8 cellular contexts compared by ENCODE assay signal in the genomic region with DNA sequence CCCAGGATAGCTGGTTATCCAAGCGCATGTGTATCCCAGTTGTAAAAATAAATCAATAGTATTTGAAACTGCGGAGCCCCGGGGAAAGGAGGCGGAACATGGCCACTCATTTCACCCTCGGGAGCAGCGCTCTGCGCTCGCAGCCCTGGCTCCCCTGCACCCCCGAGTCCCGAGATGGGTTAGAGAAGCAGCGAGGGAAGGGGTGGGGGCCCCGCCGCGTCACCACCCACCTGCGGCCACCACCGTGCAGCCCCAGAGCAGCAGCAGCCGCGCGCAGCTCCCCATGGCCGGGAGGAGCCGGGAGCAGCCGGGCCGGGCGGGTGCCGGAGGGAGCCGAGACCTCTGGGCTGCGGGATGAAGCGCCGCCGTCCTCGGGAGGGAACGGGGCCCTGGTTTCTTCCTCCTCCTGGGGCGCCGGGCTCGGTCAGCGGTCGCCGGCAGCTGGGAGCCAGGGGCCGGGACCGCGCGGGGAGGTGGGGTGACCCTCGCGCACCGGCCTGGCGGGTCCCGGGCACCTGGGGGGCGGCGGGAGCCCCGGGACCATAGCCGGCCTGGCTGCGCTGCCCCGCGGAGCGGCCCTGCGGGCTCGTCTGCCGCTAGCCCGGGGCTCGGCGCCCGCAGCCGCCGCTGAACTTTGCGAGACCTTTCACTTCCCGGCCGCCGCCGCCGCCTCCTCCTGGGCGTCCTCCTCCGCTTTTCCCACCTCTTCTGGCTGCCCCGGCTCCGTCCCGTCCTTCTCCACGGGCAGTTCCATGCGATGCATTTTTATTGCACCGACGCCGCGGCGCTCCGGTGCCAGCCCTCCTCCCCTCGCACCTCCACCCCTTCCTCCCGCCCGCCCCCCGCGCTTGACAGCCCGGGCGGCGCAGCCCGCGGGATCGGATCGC. TPM values are rescaled to one million over a fixed set of nuclear protein-coding genes. Genes with fewer than 3 reads are reported as not detected.
DNase-seq lines count a peak whose midpoint lies in the region; ATAC-seq and TF ChIP-seq lines count a peak whose summit lies in the region.

NTN4 (minus strand) TSS at position 740 of the 887 bp plus-strand sequence; CDS start at position 285, 455 bp downstream.

- H3K27me3 ChIP-seq in dorsolateral prefrontal cortex = peaks cover 0 to 6% (median 0%) of the 10 kb centered on the region in 45 donors
- no peaks in the 10 kb centered on the region for H3K27me3 ChIP-seq in lung (ENCODE audit: control insufficient read depth, insufficient read depth)
- H3K27me3 ChIP-seq in subcutaneous abdominal adipose tissue (ENCODE audit: control insufficient read depth in 5 of 5, insufficient read depth in 4 of 5, low read length in 5 of 5) = peaks cover 0 to 6% (median 3%) of the 10 kb centered on the region in 5 donors

- H3K36me3 ChIP-seq in lung (ENCODE audit: control insufficient read depth in 2 of 2, insufficient read depth in 2 of 2, low read length in 2 of 2) = peaks cover 0 to 2% of the 10 kb centered on the region in 2 donors
- no peaks in the 10 kb centered on the region for H3K36me3 ChIP-seq in subcutaneous abdominal adipose tissue (ENCODE audit: control insufficient read depth in 5 of 5, insufficient read depth in 5 of 5, low read length in 5 of 5)

- CTCF ChIA-PET in GM10248 (lab: Yijun Ruan, JAX) = no interaction called here

- H3K4me3 ChIP-seq in dorsolateral prefrontal cortex (peak within 1 kb of the TSS; percentile 54 to 88 (median 76)), lung (peak within 1 kb of the TSS; percentile 58), subcutaneous abdominal adipose tissue (ENCODE audit: low read depth in 1 of 5, low read length in 5 of 5) (peak within 1 kb of the TSS; percentile 38 to 79 (median 75))

- H3K4me1 ChIP-seq in lung (ENCODE audit: control insufficient read depth in 2 of 2, insufficient read depth in 2 of 2, low read length in 2 of 2) = peaks cover 0 to 20% of the 10 kb centered on the region in 2 donors
- H3K4me1 ChIP-seq in subcutaneous abdominal adipose tissue (ENCODE audit: control insufficient read depth in 5 of 5, insufficient read depth in 5 of 5, low read length in 5 of 5) = peaks cover 0 to 31% (median 21%) of the 10 kb centered on the region in 5 donors

- H3K9me3 ChIP-seq in lung (ENCODE audit: control insufficient read depth in 2 of 2, insufficient read depth in 1 of 2, low read length in 1 of 2) (no peaks in the 10 kb centered on the region), subcutaneous abdominal adipose tissue (ENCODE audit: control insufficient read depth in 5 of 5, low read length in 5 of 5) (no peaks in the 10 kb centered on the region)

- peak; percentile 45 for ATAC-seq in HG02981 (IDR thresholded peaks at IDR 0.05; ENCODE audit: unreplicated experiment)
- peak; percentile 37 for ATAC-seq in lung (ENCODE audit: insufficient read depth, low FRiP score)
- no peak for ATAC-seq in GM21825 (IDR thresholded peaks at IDR 0.05; ENCODE audit: unreplicated experiment)

- 1% methylated on average over 55 to 95 of the region's 95 CpGs for WGBS in lung, 2 donors

- H3K27ac ChIP-seq in dorsolateral prefrontal cortex (peak within 1 kb of the TSS in 55 of 59 donors; percentile 9 to 87 (median 70)), lung (ENCODE audit: low read depth in 1 of 2, low read length in 1 of 2) (peak within 1 kb of the TSS; percentile 71 to 84), subcutaneous abdominal adipose tissue (ENCODE audit: low read depth, low read length) (peak within 1 kb of the TSS; percentile 56)

- DNase-seq in GM10248 (ENCODE audit: extremely low spot score) (peak; percentile 59), T1000 (lab: John Stamatoyannopoulos, UW) (peak; percentile 25), dorsolateral prefrontal cortex (peak in 5 of 10 donors; percentile 21 to 64 (median 33)), lung (ENCODE audit: low spot score) (peak; percentile 55), Ammon's horn (ENCODE audit: low spot score) (no peak)

- POLR2A ChIA-PET in GM10248 (lab: Yijun Ruan, JAX) = no interaction called here

- H3K9ac ChIP-seq in subcutaneous abdominal adipose tissue (ENCODE audit: low read length in 5 of 5) = peak within 1 kb of the TSS; percentile 48 to 76 (median 63)

- intact Hi-C loops in dorsolateral prefrontal cortex (cut with DNase I) = no loop called here

- TF ChIP-seq CTCF in GM10248 (IDR thresholded peaks at IDR 0.05; ENCODE audit: control extremely low read depth, extremely low read depth, low read depth, missing control alignments) (no peak), dorsolateral prefrontal cortex (IDR thresholded peaks at IDR 0.05 in 54 of 56, conservative IDR thresholded peaks at IDR 0.05 in 2 of 56; ENCODE audit: low read depth in 1 of 56, partially characterized antibody in 56 of 56) (no peak), lung (IDR thresholded peaks at IDR 0.05; ENCODE audit: control extremely low read depth, extremely low read depth) (no peak)

RNA-seq across cellular contexts. Expression of gene NTN4, which starts in this region (rescaled TPM):
- total RNA-seq in dorsolateral prefrontal cortex = 10 to 100 TPM; 11.0 to 45.8 (median 25.1) TPM
- 10 to 100 TPM; 66.1 to 72.4 TPM for total RNA-seq in lung
- 10 to 100 TPM; 22.1 to 40.9 TPM for polyA plus RNA-seq in lung
